Comparison of ENCODE assay signal across 8 cellular contexts in the genomic region with DNA sequence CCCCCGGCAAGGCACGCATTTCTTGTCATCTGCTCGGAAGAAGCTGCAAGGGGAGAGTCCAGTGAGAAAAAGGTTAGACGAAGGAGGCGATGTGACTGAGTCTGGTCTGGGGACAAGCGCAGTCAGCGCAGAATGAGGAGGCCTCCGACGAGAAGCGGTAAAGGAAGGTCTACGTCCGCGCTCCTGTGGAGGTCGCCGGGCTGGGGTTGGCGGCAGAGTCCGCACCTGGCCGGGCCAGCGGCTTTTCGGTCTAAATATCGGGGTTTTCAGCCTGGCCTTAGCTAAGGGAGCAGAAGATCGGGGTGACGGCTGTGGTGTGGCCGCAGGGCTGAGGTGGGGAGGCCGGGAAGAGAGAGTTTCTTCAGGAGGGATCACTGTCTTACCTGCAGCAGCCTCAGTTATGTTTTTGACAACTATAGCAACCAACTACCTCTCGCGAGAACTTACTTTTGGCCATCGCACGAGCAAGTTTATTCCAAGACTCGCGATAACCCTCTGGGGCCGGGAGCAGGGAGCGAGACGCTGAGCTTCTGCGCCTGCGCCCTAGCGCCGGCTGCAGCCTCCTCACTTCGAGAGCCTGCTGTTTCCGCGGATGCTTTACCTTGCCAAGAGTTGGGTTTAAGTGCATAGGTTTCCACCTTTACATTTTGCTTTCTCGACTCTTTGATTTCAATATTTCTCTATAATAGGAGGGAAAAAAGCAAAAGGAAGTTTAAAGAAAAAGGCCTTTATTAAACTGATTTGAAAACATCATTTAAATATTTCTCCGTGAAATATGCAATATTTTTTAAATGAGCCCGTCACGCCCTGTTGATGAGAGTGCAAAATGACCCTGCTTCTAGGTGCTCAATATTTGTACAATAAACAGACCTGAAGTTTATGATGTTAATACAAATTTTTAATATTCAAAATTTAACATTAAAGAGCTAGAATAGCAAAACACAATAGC. TPM values are rescaled to one million over a fixed set of nuclear protein-coding genes. Genes with fewer than 3 reads are reported as not detected.
DNase-seq lines count a peak whose midpoint lies in the region; ATAC-seq and TF ChIP-seq lines count a peak whose summit lies in the region.

A gene (minus strand): TSS at position 534 of the 949 bp plus-strand sequence. CDS start 4,068 bp downstream, outside the sequence.

- H3K36me3 ChIP-seq in ectodermal cell (ENCODE audit: control insufficient read depth, insufficient read depth, low read length): no peaks in the 10 kb centered on the region

- intact Hi-C loops in CD14-positive monocyte (cut with micrococcal nuclease) (loop anchor here in 1 of 2 donors (10.0 kb wide), 1 partner anchor 114 kb away; a partner anchor contains a TSS), lower leg skin (cut with DNase I; ENCODE audit: low total_unique reads) (no loop called here)

- no peaks in the 10 kb centered on the region for H3K9me3 ChIP-seq in ectodermal cell (ENCODE audit: control insufficient read depth, low read length)

- ATAC-seq in GM19397 (IDR thresholded peaks at IDR 0.05; ENCODE audit: unreplicated experiment) (peak; percentile 94), HG03571 (IDR thresholded peaks at IDR 0.05; ENCODE audit: unreplicated experiment) (peak; percentile 89)

- CTCF ChIA-PET in activated CD4-positive, alpha-beta memory T cell treated with anti-CD3 and anti-CD28 coated beads, Interleukin-2, amount 10 ng/mL, durations not matched to agents 7 days and 5 days (lab: Charles Lee): interaction anchor here (1.3 to 1.4 kb wide), 4 partner anchors 12 to 285 kb away, joined by 3 to 5 read pairs (median 4); no protein-coding TSS in a partner anchor

- H3K27ac ChIP-seq in ectodermal cell (ENCODE audit: insufficient read depth, low read depth, low read length, poor library complexity, severe bottlenecking): no peak within 1 kb of the TSS

- 4 to 7% methylated on average over 43 to 45 of the region's 45 CpGs for WGBS in ectodermal cell, 2 experiments
- 1% methylated on average over 45 of the region's 45 CpGs for WGBS in lower leg skin, 2 donors

- DNase-seq in CD14-positive monocyte (ENCODE audit: low spot score) (peak; percentile 87), NCI-H82 treated with DMSO at 0.1 percent for 48 hours (lab: John Stamatoyannopoulos, UW; ENCODE audit: unreplicated experiment) (peak; percentile 78), lower leg skin (ENCODE audit: low spot score in 2 of 2) (peak; percentile 91 to 97)
- peak; percentile 95 for DNase-seq in activated CD4-positive, alpha-beta memory T cell treated with anti-CD3 and anti-CD28 coated beads, Interleukin-2, amount 10 ng/mL, durations not matched to agents 7 days and 5 days
- DNase-seq in stimulated activated CD4-positive, alpha-beta T cell treated with anti-CD3 and anti-CD28 coated beads, Interleukin-4, amount 100 ng/mL, for 24 hours: peak; percentile 92

- POLR2A ChIA-PET in activated CD4-positive, alpha-beta memory T cell treated with anti-CD3 and anti-CD28 coated beads, Interleukin-2, amount 10 ng/mL, durations not matched to agents 7 days and 5 days (lab: Charles Lee): interaction anchor here (0.8 to 4.4 kb wide), 11 partner anchors 10 to 263 kb away, joined by 3 to 24 read pairs (median 5); a partner anchor contains a TSS

- H3K27me3 Mint-ChIP-seq in CD14-positive monocyte (ENCODE audit: low read depth in 3 of 3): peaks cover 10 to 19% (median 16%) of the 10 kb centered on the region in 3 donors
- H3K27me3 Mint-ChIP-seq in activated CD4-positive, alpha-beta memory T cell treated with anti-CD3 and anti-CD28 coated beads, Interleukin-2, amount 10 ng/mL, durations not matched to agents 7 days and 5 days: peaks cover 11% of the 10 kb centered on the region

- peak within 1 kb of the TSS; percentile 95 to 99 for H3K4me3 Mint-ChIP-seq in CD14-positive monocyte
- H3K4me3 Mint-ChIP-seq in activated CD4-positive, alpha-beta memory T cell treated with anti-CD3 and anti-CD28 coated beads, Interleukin-2, amount 10 ng/mL, durations not matched to agents 7 days and 5 days: peak within 1 kb of the TSS; percentile 93

- H3K4me1 Mint-ChIP-seq in CD14-positive monocyte: peaks cover 27% of the 10 kb centered on the region
- H3K4me1 Mint-ChIP-seq in activated CD4-positive, alpha-beta memory T cell treated with anti-CD3 and anti-CD28 coated beads, Interleukin-2, amount 10 ng/mL, durations not matched to agents 7 days and 5 days: peaks cover 21% of the 10 kb centered on the region

- H3K4me3 ChIP-seq in ectodermal cell (ENCODE audit: insufficient read depth, low read depth, low read length): peak within 1 kb of the TSS; percentile 51
- peak within 1 kb of the TSS; percentile 57 for H3K4me3 ChIP-seq in lower leg skin (ENCODE audit: low read depth, poor library complexity, severe bottlenecking)

- no peaks in the 10 kb centered on the region for H3K9me3 Mint-ChIP-seq in CD14-positive monocyte
- H3K9me3 Mint-ChIP-seq in activated CD4-positive, alpha-beta memory T cell treated with anti-CD3 and anti-CD28 coated beads, Interleukin-2, amount 10 ng/mL, durations not matched to agents 7 days and 5 days: no peaks in the 10 kb centered on the region

- peaks cover 0 to 2% of the 10 kb centered on the region in 2 donors for H3K36me3 Mint-ChIP-seq in CD14-positive monocyte
- peaks cover 3% of the 10 kb centered on the region for H3K36me3 Mint-ChIP-seq in activated CD4-positive, alpha-beta memory T cell treated with anti-CD3 and anti-CD28 coated beads, Interleukin-2, amount 10 ng/mL, durations not matched to agents 7 days and 5 days (ENCODE audit: low read depth)

- no peaks in the 10 kb centered on the region for H3K4me1 ChIP-seq in ectodermal cell (ENCODE audit: control insufficient read depth, insufficient read depth, low read length)

- TF ChIP-seq POLR2A in lower leg skin (IDR thresholded peaks at IDR 0.05): no peak

- TF ChIP-seq CTCF in CD14-positive monocyte (IDR thresholded peaks at IDR 0.05) (no peak), lower leg skin (IDR thresholded peaks at IDR 0.05) (no peak)

- H3K27ac Mint-ChIP-seq in CD14-positive monocyte: peak within 1 kb of the TSS; percentile 56 to 88 (median 78)
- H3K27ac Mint-ChIP-seq in activated CD4-positive, alpha-beta memory T cell treated with anti-CD3 and anti-CD28 coated beads, Interleukin-2, amount 10 ng/mL, durations not matched to agents 7 days and 5 days: peak within 1 kb of the TSS; percentile 71

- H3K27me3 ChIP-seq in ectodermal cell (ENCODE audit: control insufficient read depth, insufficient read depth, low read length, poor library complexity, severe bottlenecking): peaks cover 36% of the 10 kb centered on the region

RNA-seq across cellular contexts. Expression of the gene that starts here (rescaled TPM):
- polyA plus RNA-seq in CD14-positive monocyte: under 1 TPM in 1 of 2 donors, not detected in 1; 0.13 TPM
- total RNA-seq in activated CD4-positive, alpha-beta memory T cell treated with anti-CD3 and anti-CD28 coated beads, Interleukin-2, amount 10 ng/mL, durations not matched to agents 7 days and 5 days: under 1 TPM; 0.28 to 0.70 TPM
- 1.3 TPM for polyA plus RNA-seq in ectodermal cell (2013, experiment 1 of 4)
- 2.2 TPM for polyA plus RNA-seq in ectodermal cell (2013, experiment 2 of 4)
- polyA plus RNA-seq in ectodermal cell (2013, experiment 3 of 4): 0.85 TPM
- 1.7 TPM for polyA plus RNA-seq in ectodermal cell (2013, experiment 4 of 4)
- total RNA-seq in lower leg skin: 1 to 10 TPM in 3 of 4 donors, under 1 TPM in 1; 0.94 to 7.0 (median 1.8) TPM

Comparison
In these comparisons a context has a peak if more than half of its experiments do, and no peak if none do; other contexts are left out.
1. Peak in DNase-seq in CD14-positive monocyte; RNA of the gene not detected or under 1 TPM.
2. Peak in DNase-seq in activated CD4-positive, alpha-beta memory T cell treated with anti-CD3 and anti-CD28 coated beads, Interleukin-2, amount 10 ng/mL, durations not matched to agents 7 days and 5 days; RNA of the gene not detected or under 1 TPM.